In the genomic region with DNA sequence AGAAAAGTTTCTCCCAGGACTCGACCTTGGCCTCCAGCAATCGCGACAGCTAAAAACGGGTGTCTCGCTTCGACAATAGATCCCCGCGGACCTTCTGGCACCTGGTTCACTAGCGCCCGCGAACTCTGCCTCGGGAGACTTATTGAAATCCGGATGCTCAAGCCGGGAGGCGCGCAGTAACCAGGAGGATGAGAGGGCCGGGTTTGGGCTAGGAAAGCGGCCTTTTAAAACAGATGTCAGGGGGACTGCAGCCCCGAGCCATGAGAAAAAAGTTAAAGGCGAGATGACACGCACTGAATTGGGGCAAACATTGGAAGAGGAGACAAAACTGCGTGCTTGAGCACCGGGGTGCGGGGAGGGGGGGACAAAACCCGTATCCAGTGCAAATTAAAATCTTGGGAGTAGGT, we compare ENCODE assay signal across 8 cellular contexts. TPM values are rescaled to one million over a fixed set of nuclear protein-coding genes. Genes with fewer than 3 reads are reported as not detected.
DNase-seq lines count a peak whose midpoint lies in the region; ATAC-seq, FAIRE-seq and TF ChIP-seq lines count a peak whose summit lies in the region.

No MANE protein-coding gene starts in this region.

- peak; percentile 7 for DNase-seq in COLO668 (lab: John Stamatoyannopoulos, UW; ENCODE audit: unreplicated experiment)
- no peak for DNase-seq in WERI-Rb-1
- no peak for DNase-seq in fibroblast of pulmonary artery (ENCODE audit: low read depth)
- DNase-seq in pancreas = peak in 4 of 6 donors; percentile 46 to 77 (median 62)
- DNase-seq in NCI-H1048 (lab: John Stamatoyannopoulos, UW) = no peak
- no peak for DNase-seq in NCI-H146 treated with DMSO at 0.1 percent for 48 hours (lab: John Stamatoyannopoulos, UW; ENCODE audit: unreplicated experiment)

- WGBS in pancreas, 2 donors = 4 to 5% methylated on average over 24 to 25 of the region's 25 CpGs

- no peak for FAIRE-seq in pancreas (lab: Jason Lieb, UNC)

- no peaks in the 10 kb centered on the region for H3K36me3 ChIP-seq in WERI-Rb-1
- H3K36me3 ChIP-seq in pancreas = peaks cover 0 to 8% (median 8%) of the 10 kb centered on the region in 3 donors

- H3K27me3 ChIP-seq in WERI-Rb-1 (ENCODE audit: insufficient read depth, low read depth, severe bottlenecking) (peaks cover 61% of the 10 kb centered on the region), pancreas (no peaks in the 10 kb centered on the region)

- ATAC-seq in pancreas (no peak), HG03342 (IDR thresholded peaks at IDR 0.05; ENCODE audit: unreplicated experiment) (no peak), HG03196 (IDR thresholded peaks at IDR 0.05; ENCODE audit: unreplicated experiment) (no peak)

- peaks cover 4 to 13% (median 12%) of the 10 kb centered on the region in 3 donors for H3K4me1 ChIP-seq in pancreas

- H3K4me3 ChIP-seq in WERI-Rb-1 (ENCODE audit: low read depth, low read length) (peak overlapping the region; percentile 37), fibroblast of pulmonary artery (replicated peaks; ENCODE audit: low read depth, low read length) (peak overlapping the region; percentile 59), pancreas (peak overlapping the region in 3 of 4 donors; percentile 7 to 98 (median 89))

- TF ChIP-seq CTCF in WERI-Rb-1 (IDR thresholded peaks at IDR 0.05; ENCODE audit: low read depth, low read length) = no peak
- TF ChIP-seq CTCF in fibroblast of pulmonary artery (IDR thresholded peaks at IDR 0.05; ENCODE audit: low read length, missing control alignments) = no peak
- no peak for TF ChIP-seq CTCF in pancreas (IDR thresholded peaks at IDR 0.05)

- H3K9me3 ChIP-seq in WERI-Rb-1 (ENCODE audit: severe bottlenecking) (no peaks in the 10 kb centered on the region), pancreas (no peaks in the 10 kb centered on the region)

- intact Hi-C loops in pancreas (cut with DNase I) = loop anchor here in 1 of 3 donors (5.0 kb wide), 1 partner anchor 123 kb away; no protein-coding TSS in a partner anchor

- H3K27ac ChIP-seq in WERI-Rb-1 = no peak overlapping the region
- H3K27ac ChIP-seq in pancreas = peak overlapping the region in 3 of 4 donors; percentile 2 to 92 (median 10)

RNA-seq across cellular contexts. Expression of a gene that starts 0.6 kb away (rescaled TPM):
- total RNA-seq in pancreas = 10 to 100 TPM in 5 of 6 donors, 1 to 10 TPM in 1; 8.1 to 76.4 (median 47.0) TPM
- 10 to 100 TPM; 12.0 to 41.3 TPM for polyA plus RNA-seq in pancreas

Comparison
In these comparisons a context has a peak if more than half of its experiments do, and no peak if none do; other contexts are left out.
1. DNase-seq: peak in COLO668 (single experiment) and pancreas (4 of 6); none in WERI-Rb-1 (single experiment), fibroblast of pulmonary artery (single experiment), NCI-H1048 (single experiment) and NCI-H146 treated with DMSO at 0.1 percent for 48 hours (single experiment).
2. H3K4me3 ChIP-seq: peak in every context shown above with its lines; median percentile 89 in pancreas; 59 in fibroblast of pulmonary artery; 37 in WERI-Rb-1.